Comparison of ENCODE assay signal across 9 cellular contexts in genomic region chr2:222903234-222904220, GRCh38. TPM values are rescaled to one million over a fixed set of nuclear protein-coding genes. Genes with fewer than 3 reads are reported as not detected.
A peak's percentile ranks its signal among the peaks of the same experiment; 100 is the strongest.
DNase-seq lines count a peak whose midpoint lies in the region; ATAC-seq and TF ChIP-seq lines count a peak whose summit lies in the region.
"Had no signal": no experiment of that assay in that cellular context is flagged by ENCODE, and none has a peak within 500 bp of the region (broad histone marks: within the 10 kb centered on the region; RNA-seq: fewer than 3 reads in every experiment).

No MANE protein-coding gene starts in this region.

- H2AFZ ChIP-seq in mammary epithelial cell (ENCODE audit: low read depth, low read length), result no peak overlapping the region

- dilution Hi-C loops in mammary epithelial cell (cut with HindIII; ENCODE audit: low sequenced_read_pairs), result no loop called here

- H4K20me1 ChIP-seq in mammary epithelial cell (ENCODE audit: insufficient read depth, low read length), result peaks cover 11% of the 10 kb centered on the region

- H3K9ac ChIP-seq in mammary epithelial cell (ENCODE audit: insufficient read depth, low read length), result no peak overlapping the region
- H3K9ac ChIP-seq: BLaER1 treated with 17β-estradiol and CSF1 and Interleukin-3, amounts not matched to agents 10 nM and 100 nM had no signal

- 86% methylated on average over 16 of the region's 16 CpGs for WGBS in mammary epithelial cell (ENCODE audit: low coverage, missing lambda C conversion rate)
- WGBS in testis, 2 donors, result 90 to 92% methylated on average over 16 of the region's 16 CpGs

- ATAC-seq in GM19463 (IDR thresholded peaks at IDR 0.05; ENCODE audit: unreplicated experiment) (peak; percentile 93), HG03520 (IDR thresholded peaks at IDR 0.05; ENCODE audit: unreplicated experiment) (peak; percentile 85), left colon (peak; percentile 84)

- peaks cover 97% of the 10 kb centered on the region for H3K79me2 ChIP-seq in mammary epithelial cell (ENCODE audit: insufficient read depth, low read length)

- CTCF ChIA-PET in mammary epithelial cell (lab: Charles Lee; ENCODE audit: low non-redundant PET), result interaction anchor here (0.6 to 1.0 kb wide), 2 partner anchors 42 to 101 kb away, joined by 4 read pairs; no protein-coding TSS in a partner anchor

- H3K27me3 ChIP-seq in mammary epithelial cell (ENCODE audit: insufficient read depth, low read length), result no peaks in the 10 kb centered on the region
- H3K27me3 ChIP-seq in testis, result no peaks in the 10 kb centered on the region
- H3K27me3 ChIP-seq: BLaER1 treated with 17β-estradiol and CSF1 and Interleukin-3, amounts not matched to agents 10 nM and 100 nM had no signal

- BruUV-seq in mammary epithelial cell (replicated peaks; lab: Mats Ljungman, UMichigan), result no TSS peak

- H3K27ac ChIP-seq in mammary epithelial cell (ENCODE audit: insufficient read depth, low read depth, low read length) (no peak overlapping the region), testis (no peak overlapping the region)

- in situ Hi-C loops in mammary epithelial cell (cut with MboI; ENCODE audit: low sequenced_read_pairs in 2 of 2), result loop anchor here (5.0 to 10.0 kb wide), 2 partner anchors 209 to 211 kb away; no protein-coding TSS in a partner anchor

- H3K4me2 ChIP-seq in mammary epithelial cell (ENCODE audit: insufficient read depth, low read depth, low read length), result no peak overlapping the region
- H3K4me2 ChIP-seq: BLaER1 treated with 17β-estradiol and CSF1 and Interleukin-3, amounts not matched to agents 10 nM and 100 nM had no signal

- H3K36me3 ChIP-seq in mammary epithelial cell (ENCODE audit: insufficient read depth, low read length) (peaks cover 18% of the 10 kb centered on the region), testis (ENCODE audit: low read depth, missing control alignments) (no peaks in the 10 kb centered on the region)

- H3K4me3 ChIP-seq in mammary epithelial cell (replicated peaks in 1 of 3; ENCODE audit: insufficient read depth in 1 of 3, low read depth in 2 of 3, low read length in 3 of 3) (no peak overlapping the region), testis (no peak overlapping the region)
- H3K4me3 ChIP-seq: BLaER1 treated with 17β-estradiol and CSF1 and Interleukin-3, amounts not matched to agents 10 nM and 100 nM had no signal

- no peaks in the 10 kb centered on the region for H3K9me3 ChIP-seq in mammary epithelial cell (replicated peaks; ENCODE audit: insufficient read depth, low read length)
- H3K9me3 ChIP-seq in testis, result no peaks in the 10 kb centered on the region

- peak; percentile 67 to 68 for TF ChIP-seq CTCF in mammary epithelial cell (conservative IDR thresholded peaks at IDR 0.05 in 1 of 2, IDR thresholded peaks at IDR 0.05 in 1 of 2; ENCODE audit: extremely low read depth in 1 of 2, insufficient read depth in 1 of 2, low read depth in 1 of 2, low read length in 2 of 2)
- peak; percentile 34 to 58 (median 50) for TF ChIP-seq CTCF in testis (IDR thresholded peaks at IDR 0.05)

- intact Hi-C loops in mammary epithelial cell (cut with micrococcal nuclease), result loop anchor here (1.0 to 2.0 kb wide), 6 partner anchors 41 to 213 kb away; no protein-coding TSS in a partner anchor
- intact Hi-C loops in left colon (cut with DNase I, micrococcal nuclease), result no loop called here
- intact Hi-C loops in testis (cut with DNase I; ENCODE audit: low total_unique reads), result no loop called here

- no peak for TF ChIP-seq POLR2A in testis (IDR thresholded peaks at IDR 0.05)

- H3K4me1 ChIP-seq in mammary epithelial cell (ENCODE audit: insufficient read depth, low read length), result peaks cover 44% of the 10 kb centered on the region
- H3K4me1 ChIP-seq in testis, result peaks cover 7% of the 10 kb centered on the region

- DNase-seq in NCI-H1105 treated with DMSO at 0.1 percent for 48 hours (lab: John Stamatoyannopoulos, UW), result peak; percentile 19
- DNase-seq in NCI-H1105 (lab: John Stamatoyannopoulos, UW), result no peak
- peak; percentile 72 for DNase-seq in OCI-M1 (lab: John Stamatoyannopoulos, UW)
- DNase-seq in mammary epithelial cell, result peak; percentile 37
- DNase-seq in left colon, result peak in 1 of 2 donors; percentile 25
- peak; percentile 52 for DNase-seq in testis

RNA-seq across cellular contexts. Expression of gene ACSL3, which starts 42.7 kb away (rescaled TPM):
- total RNA-seq in mammary epithelial cell (100 to 1,000 TPM; 199 to 213 TPM), left colon (100 to 1,000 TPM in 1 of 2 donors, 10 to 100 TPM in 1; 93.1 to 119 TPM), testis (10 to 100 TPM; 87.4 to 96.6 TPM)
- polyA plus RNA-seq in mammary epithelial cell (110 TPM), testis (ENCODE audit: insufficient read depth, low read depth, low replicate concordance) (66.7 TPM)
- polyA minus RNA-seq in mammary epithelial cell, result 656 TPM
